8 cellular contexts compared by ENCODE assay signal in genomic region chr1:220879509-220880366, GRCh38. TPM values are rescaled to one million over a fixed set of nuclear protein-coding genes. Genes with fewer than 3 reads are reported as not detected.
DNase-seq lines count a peak whose midpoint lies in the region; ATAC-seq and TF ChIP-seq lines count a peak whose summit lies in the region.

No MANE protein-coding gene starts in this region.

- H3K27me3 ChIP-seq in PC-9 (ENCODE audit: insufficient read depth, low read depth) (no peaks in the 10 kb centered on the region), tibial nerve (no peaks in the 10 kb centered on the region)

- H3K4me1 ChIP-seq in PC-9 (replicated peaks; ENCODE audit: insufficient read depth) (peaks cover 6% of the 10 kb centered on the region), tibial nerve (peaks cover 0 to 51% (median 19%) of the 10 kb centered on the region in 4 donors)

- H3K4me3 Mint-ChIP-seq in dendritic cell treated with granulocyte-macrophage colony-stimulating factor and Interleukin-4, amounts not matched to agents 40 ng/mL and 50 ng/mL, for 4 days, result peak overlapping the region; percentile 99

- 1% methylated on average over 36 to 84 of the region's 94 CpGs for WGBS in tibial nerve, 2 donors

- H3K27ac Mint-ChIP-seq in dendritic cell treated with granulocyte-macrophage colony-stimulating factor and Interleukin-4, amounts not matched to agents 40 ng/mL and 50 ng/mL, for 4 days, result peak overlapping the region; percentile 100

- H3K36me3 ChIP-seq in PC-9 (ENCODE audit: low read depth) (no peaks in the 10 kb centered on the region), tibial nerve (peaks cover 0 to 15% (median 0%) of the 10 kb centered on the region in 3 donors)

- BruUV-seq in PC-9 (replicated peaks; lab: Mats Ljungman, UMichigan), result no TSS peak

- POLR2A ChIA-PET in PC-9 (lab: Charles Lee; ENCODE audit: unreplicated experiment), result no interaction called here

- no peaks in the 10 kb centered on the region for H3K9me3 Mint-ChIP-seq in dendritic cell treated with granulocyte-macrophage colony-stimulating factor and Interleukin-4, amounts not matched to agents 40 ng/mL and 50 ng/mL, for 4 days

- CTCF ChIA-PET in PC-9 (lab: Charles Lee), result interaction anchor here (0.7 kb wide), 2 partner anchors 393 to 1368 kb away, joined by 3 to 13 read pairs; no protein-coding TSS in a partner anchor

- H3K4me3 ChIP-seq in GM12865 (ENCODE audit: low read depth, low read length) (peak overlapping the region; percentile 63), PC-9 (peak overlapping the region; percentile 93), tibial nerve (peak overlapping the region; percentile 78 to 98 (median 84))

- H3F3A ChIP-seq in PC-9 (ENCODE audit: insufficient read depth, low read depth), result no peaks in the 10 kb centered on the region

- H3K36me3 Mint-ChIP-seq in dendritic cell treated with granulocyte-macrophage colony-stimulating factor and Interleukin-4, amounts not matched to agents 40 ng/mL and 50 ng/mL, for 4 days (ENCODE audit: low read depth), result peaks cover 75% of the 10 kb centered on the region

- peak overlapping the region; percentile 93 for H2AFZ ChIP-seq in PC-9

- TF ChIP-seq CTCF in GM12865 (IDR thresholded peaks at IDR 0.05; ENCODE audit: insufficient read depth, low read depth, low read length, missing control alignments), result no peak
- no peak; the same call in 1 of the 2 replicates for TF ChIP-seq CTCF in PC-9 (conservative IDR thresholded peaks at IDR 0.05)
- TF ChIP-seq CTCF in tibial nerve (IDR thresholded peaks at IDR 0.05), result no peak

- H3K4me1 Mint-ChIP-seq in dendritic cell treated with granulocyte-macrophage colony-stimulating factor and Interleukin-4, amounts not matched to agents 40 ng/mL and 50 ng/mL, for 4 days (ENCODE audit: low read depth), result peaks cover 80% of the 10 kb centered on the region

- no peaks in the 10 kb centered on the region for H3K9me2 ChIP-seq in PC-9 (ENCODE audit: insufficient read depth)

- H3K9me3 ChIP-seq in PC-9 (ENCODE audit: insufficient read depth, low read depth) (no peaks in the 10 kb centered on the region), tibial nerve (no peaks in the 10 kb centered on the region)

- H3K79me2 ChIP-seq in PC-9 (ENCODE audit: low read depth), result no peaks in the 10 kb centered on the region

- peak overlapping the region; percentile 88 for H3K4me2 ChIP-seq in PC-9

- H3K27ac ChIP-seq in PC-9, result no peak overlapping the region
- H3K27ac ChIP-seq in tibial nerve, result peak overlapping the region; percentile 81 to 99 (median 95)

- no peak for TF ChIP-seq EP300 in tibial nerve (IDR thresholded peaks at IDR 0.05)

- intact Hi-C loops in PC-9 (cut with micrococcal nuclease; ENCODE audit: unreplicated experiment), result loop anchor here (1.0 to 10.0 kb wide), 2 partner anchors 324 to 665 kb away; no protein-coding TSS in a partner anchor
- intact Hi-C loops in dendritic cell treated with granulocyte-macrophage colony-stimulating factor and Interleukin-4, amounts not matched to agents 40 ng/mL and 50 ng/mL, for 4 days (cut with micrococcal nuclease), result loop anchor here (2.0 to 5.0 kb wide), 3 partner anchors 167 to 293 kb away; no protein-coding TSS in a partner anchor

- peak; percentile 39 for ATAC-seq in HG02852 (IDR thresholded peaks at IDR 0.05; ENCODE audit: unreplicated experiment)

- H3K27me3 Mint-ChIP-seq in dendritic cell treated with granulocyte-macrophage colony-stimulating factor and Interleukin-4, amounts not matched to agents 40 ng/mL and 50 ng/mL, for 4 days, result peaks cover 17% of the 10 kb centered on the region

- DNase-seq in AG08395 (ENCODE audit: low spot score), result peak; percentile 64
- DNase-seq in GM12865 (ENCODE audit: low read depth), result peak; percentile 24
- peak in 1 of 2 experiments; percentile 45 for DNase-seq in PC-9
- peak; percentile 49 to 69 for DNase-seq in lung microvascular endothelial cell (ENCODE audit: low read depth in 2 of 2)
- DNase-seq in tibial nerve (ENCODE audit: low spot score in 2 of 2), result no peak
- DNase-seq in GM19240 (ENCODE audit: insufficient read length, low spot score), result no peak

- no peak for TF ChIP-seq POLR2A in tibial nerve (IDR thresholded peaks at IDR 0.05)

- 0 out of 2 replicates have a peak, but pooled peaks cover under 1% of the 10 kb centered on the region for H4K20me1 ChIP-seq in PC-9 (ENCODE audit: insufficient read depth)

RNA-seq across cellular contexts. Expression of gene HLX, which starts 0.5 kb away (rescaled TPM):
- total RNA-seq in PC-9 (2021), result 1.1 and 1.8 TPM in 2 replicates
- 1.4 and 5.9 TPM in 2 replicates for total RNA-seq in lung microvascular endothelial cell
- total RNA-seq in tibial nerve, result 10 to 100 TPM; 16.5 to 29.2 (median 23.0) TPM

Comparison
In these comparisons a context has a peak if more than half of its experiments do, and no peak if none do; other contexts are left out.
1. DNase-seq: peak in AG08395 (single experiment), GM12865 (single experiment) and lung microvascular endothelial cell (2 of 2); none in tibial nerve (0 of 2) and GM19240 (single experiment).
2. Peak in every context shown above with its lines, with median percentiles within 50 percentile points of each other: H3K4me3 ChIP-seq.